Comparison of ENCODE assay signal across 33 cellular contexts in genomic region chr2:32416519-32416918, GRCh38.
"Had no signal": no experiment of that assay in that cellular context is flagged by ENCODE, and none has a peak within 500 bp of the region (broad histone marks: within the 10 kb centered on the region; RNA-seq: fewer than 3 reads in every experiment).

No MANE protein-coding gene starts in this region.

- H3K4me1 Mint-ChIP-seq: activated CD8-positive, alpha-beta memory T cell treated with anti-CD3 and anti-CD28 coated beads, Interleukin-2, amount 10 ng/mL, durations not matched to agents 7 days and 5 days; endodermal cell had no signal

- H3K9me3 Mint-ChIP-seq: activated CD4-positive, alpha-beta memory T cell treated with anti-CD3 and anti-CD28 coated beads for 36 hours; activated CD4-positive, alpha-beta T cell treated with anti-CD3 and anti-CD28 coated beads, Interleukin-2, amount 10 ng/mL, durations not matched to agents 24 days and 14 days; activated T-cell treated with anti-CD3 and anti-CD28 coated beads, Interleukin-2, amount 50 U/mL, for 24 hours; activated T-helper 17 cell treated with anti-CD3 and anti-CD28 coated beads, Interleukin-2, amount 50 U/mL, for 72 hours; endodermal cell; T-cell; T-helper 1 cell treated with Interleukin-12 subunit alpha and Interleukin-12 subunit beta and Interleukin-4 antibody, amounts not matched to agents 30 μg/mL and 1 μg/mL, for 36 hours; T-helper 2 cell treated with Interferon-gamma antibody and Interleukin-4, amounts not matched to agents 5 μg/mL and 100 μg/mL, for 36 hours had no signal

- H3K4me3 ChIP-seq: colonic mucosa had no signal

- H3K4me3 Mint-ChIP-seq: activated CD4-positive, alpha-beta memory T cell treated with anti-CD3 and anti-CD28 coated beads for 36 hours; activated CD4-positive, alpha-beta T cell treated with anti-CD3 and anti-CD28 coated beads for 36 hours; activated CD4-positive, alpha-beta T cell treated with anti-CD3 and anti-CD28 coated beads, Interleukin-2, amount 10 ng/mL, durations not matched to agents 24 days and 14 days; activated CD8-positive, alpha-beta memory T cell treated with anti-CD3 and anti-CD28 coated beads, Interleukin-2, amount 10 ng/mL, durations not matched to agents 7 days and 5 days; activated CD8-positive, alpha-beta T cell treated with anti-CD3 and anti-CD28 coated beads, Interleukin-2, amount 10 ng/mL, durations not matched to agents 7 days and 5 days; activated naive CD8-positive, alpha-beta T cell; activated T-cell treated with anti-CD3 and anti-CD28 coated beads, Interleukin-2, amount 50 U/mL, for 24 hours; activated T-helper 17 cell treated with anti-CD3 and anti-CD28 coated beads, Interleukin-2, amount 50 U/mL, for 72 hours; endodermal cell; T-cell; T-helper 1 cell treated with Interleukin-12 subunit alpha and Interleukin-12 subunit beta and Interleukin-4 antibody, amounts not matched to agents 30 μg/mL and 1 μg/mL, for 36 hours; T-helper 2 cell treated with Interferon-gamma antibody and Interleukin-4, amounts not matched to agents 5 μg/mL and 100 μg/mL, for 36 hours had no signal

- H3K4me1 ChIP-seq: colonic mucosa had no signal

- H3K27me3 Mint-ChIP-seq: activated CD4-positive, alpha-beta memory T cell treated with anti-CD3 and anti-CD28 coated beads for 36 hours; activated CD4-positive, alpha-beta T cell treated with anti-CD3 and anti-CD28 coated beads for 36 hours; activated CD4-positive, alpha-beta T cell treated with anti-CD3 and anti-CD28 coated beads, Interleukin-2, amount 10 ng/mL, durations not matched to agents 24 days and 14 days; activated CD8-positive, alpha-beta memory T cell treated with anti-CD3 and anti-CD28 coated beads, Interleukin-2, amount 10 ng/mL, durations not matched to agents 7 days and 5 days; activated naive CD8-positive, alpha-beta T cell; activated T-cell treated with anti-CD3 and anti-CD28 coated beads, Interleukin-2, amount 50 U/mL, for 24 hours; activated T-helper 17 cell treated with anti-CD3 and anti-CD28 coated beads, Interleukin-2, amount 50 U/mL, for 72 hours; T-cell had no signal

- H3K36me3 ChIP-seq: colonic mucosa had no signal

- H3K27ac Mint-ChIP-seq: activated CD4-positive, alpha-beta memory T cell treated with anti-CD3 and anti-CD28 coated beads for 36 hours; activated CD4-positive, alpha-beta T cell treated with anti-CD3 and anti-CD28 coated beads for 36 hours; activated CD4-positive, alpha-beta T cell treated with anti-CD3 and anti-CD28 coated beads, Interleukin-2, amount 10 ng/mL, durations not matched to agents 24 days and 14 days; activated CD8-positive, alpha-beta memory T cell treated with anti-CD3 and anti-CD28 coated beads, Interleukin-2, amount 10 ng/mL, durations not matched to agents 7 days and 5 days; activated CD8-positive, alpha-beta T cell treated with anti-CD3 and anti-CD28 coated beads, Interleukin-2, amount 10 ng/mL, durations not matched to agents 7 days and 5 days; activated naive CD8-positive, alpha-beta T cell; activated T-cell treated with anti-CD3 and anti-CD28 coated beads, Interleukin-2, amount 50 U/mL, for 24 hours; activated T-helper 17 cell treated with anti-CD3 and anti-CD28 coated beads, Interleukin-2, amount 50 U/mL, for 72 hours; endodermal cell; T-helper 1 cell treated with Interleukin-12 subunit alpha and Interleukin-12 subunit beta and Interleukin-4 antibody, amounts not matched to agents 30 μg/mL and 1 μg/mL, for 36 hours; T-helper 2 cell treated with Interferon-gamma antibody and Interleukin-4, amounts not matched to agents 5 μg/mL and 100 μg/mL, for 36 hours had no signal

- FAIRE-seq: astrocyte, frontal cortex had no signal

- H3K9me3 ChIP-seq: colonic mucosa had no signal

- H3K27ac ChIP-seq: brain microvascular endothelial cell, colonic mucosa had no signal

- ATAC-seq: activated CD4-positive, alpha-beta T cell treated with anti-CD3 and anti-CD28 coated beads for 36 hours; activated CD8-positive, alpha-beta memory T cell treated with anti-CD3 and anti-CD28 coated beads, Interleukin-2, amount 10 ng/mL, durations not matched to agents 7 days and 5 days; activated CD8-positive, alpha-beta T cell treated with anti-CD3 and anti-CD28 coated beads, Interleukin-2, amount 10 ng/mL, durations not matched to agents 7 days and 5 days; activated T-helper 17 cell treated with anti-CD3 and anti-CD28 coated beads, Interleukin-2, amount 50 U/mL, for 72 hours; esophagus mucosa; T-cell had no signal

- DNase-seq: activated CD4-positive, alpha-beta memory T cell treated with anti-CD3 and anti-CD28 coated beads for 36 hours; activated CD4-positive, alpha-beta T cell treated with anti-CD3 and anti-CD28 coated beads for 36 hours; activated CD4-positive, alpha-beta T cell treated with anti-CD3 and anti-CD28 coated beads, Interleukin-2, amount 10 ng/mL, durations not matched to agents 24 days and 14 days; activated CD4-positive, CD25-positive, alpha-beta regulatory T cell; activated CD4-positive, CD25-positive, alpha-beta regulatory T cell treated with anti-CD3 and anti-CD28 coated beads, Interleukin-2, amount 50 U/mL, for 72 hours; activated CD8-positive, alpha-beta memory T cell treated with anti-CD3 and anti-CD28 coated beads, Interleukin-2, amount 10 ng/mL, durations not matched to agents 7 days and 5 days; activated CD8-positive, alpha-beta memory T cell treated with anti-CD3 and anti-CD28 coated beads, Interleukin-2, amount 50 U/mL, for 4 hours; activated CD8-positive, alpha-beta T cell treated with anti-CD3 and anti-CD28 coated beads, Interleukin-2, amount 10 ng/mL, durations not matched to agents 7 days and 5 days; activated effector memory CD4-positive, alpha-beta T cell treated with Interleukin-2 at 50 U/mL for 16 hours; activated gamma-delta T cell treated with Interleukin-2 at 50 U/mL for 16 hours; activated naive CD4-positive, alpha-beta T cell treated with anti-CD3 and anti-CD28 coated beads, Interleukin-2, amount 50 U/mL, for 16 hours; activated naive CD4-positive, alpha-beta T cell treated with Interleukin-2 at 50 U/mL for 16 hours; activated T-cell treated with anti-CD3 and anti-CD28 coated beads, Interleukin-2, amount 50 U/mL, for 24 hours; amniotic stem cell; anterior cingulate cortex; brain microvascular endothelial cell; caudate nucleus; cerebellar nuclear complex; colonic mucosa; effector CD8-positive, alpha-beta T cell; endodermal cell; foreskin fibroblast; head of caudate nucleus; SW 1271; T-cell; T1000 had no signal

- H3K27me3 ChIP-seq: brain microvascular endothelial cell, colonic mucosa had no signal
